In the genomic region with DNA sequence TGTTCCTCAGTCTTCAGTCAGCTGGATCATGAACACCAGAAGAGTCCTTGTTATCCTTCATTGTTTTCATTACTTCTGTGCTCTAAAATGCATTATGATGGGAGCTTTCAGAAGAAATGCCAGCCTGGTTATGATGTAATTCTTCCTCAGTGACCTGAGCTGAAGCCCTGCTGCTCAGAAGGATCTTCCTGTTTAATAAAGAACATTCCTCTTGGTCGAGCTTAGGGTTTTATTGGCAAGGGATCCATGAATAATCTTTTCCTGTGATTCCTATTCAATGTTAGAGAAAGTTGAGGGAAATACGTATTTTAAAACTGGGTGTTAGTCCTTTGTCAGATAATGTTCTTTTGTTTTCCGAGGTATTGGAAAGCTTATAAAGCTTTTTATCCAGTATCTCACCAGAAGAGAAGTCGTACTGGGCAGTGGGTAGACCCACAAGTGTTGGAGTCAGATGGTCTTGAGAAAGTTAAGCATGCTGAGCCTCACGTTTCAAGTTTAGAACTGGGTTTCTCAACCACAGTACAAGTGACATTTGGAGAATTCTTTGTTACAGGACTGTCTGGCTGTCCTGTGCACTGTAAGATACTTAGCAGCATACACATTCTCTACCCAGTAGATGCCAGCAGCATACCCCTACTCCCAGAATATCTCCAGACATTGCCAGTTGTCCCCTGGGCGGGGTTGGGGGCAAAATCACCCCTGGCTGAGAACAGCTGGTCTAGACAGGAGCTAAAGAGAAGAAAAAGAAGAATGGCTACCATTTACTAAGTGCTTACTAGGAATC, we compare ENCODE assay signal across 19 cellular contexts.
"Had no signal": no experiment of that assay in that cellular context is flagged by ENCODE, and none has a peak within 500 bp of the region (broad histone marks: within the 10 kb centered on the region; RNA-seq: fewer than 3 reads in every experiment).

No MANE protein-coding gene starts in this region.

- H3K27me3 ChIP-seq: breast epithelium, esophagus muscularis mucosa, gastroesophageal sphincter, ovary, tibial artery, upper lobe of right lung had no signal

- ATAC-seq: gastroesophageal sphincter, left lobe of liver, natural killer cell, sciatic nerve, upper lobe of right lung had no signal

- FAIRE-seq: endometrium had no signal

- H3K9me3 ChIP-seq: breast epithelium, ovary, tibial artery, upper lobe of right lung had no signal

- DNase-seq: cortex of kidney; effector memory CD4-positive, alpha-beta T cell; glutamatergic neuron; islet precursor cell; mesendoderm; natural killer cell; ovary; stimulated activated CD4-positive, alpha-beta T cell treated with anti-CD3 and anti-CD28 coated beads, Interleukin-12 subunit alpha, Interleukin-12 subunit beta, amount 100 ng/mL, for 4 hours; stimulated activated naive CD4-positive, alpha-beta T cell treated with Interleukin-2 at 50 U/mL for 16 hours; tibial artery; upper lobe of right lung had no signal

- H3K4me3 ChIP-seq: breast epithelium, esophagus muscularis mucosa, gastroesophageal sphincter, ovary, skin epidermis, tibial artery, upper lobe of right lung had no signal

- H3K27ac ChIP-seq: breast epithelium, epithelial cell of prostate, esophagus muscularis mucosa, gastroesophageal sphincter, ovary, skin epidermis, tibial artery, upper lobe of right lung had no signal

- H3K36me3 ChIP-seq: breast epithelium, ovary had no signal
